Comparison of ENCODE assay signal across 10 cellular contexts in the genomic region with DNA sequence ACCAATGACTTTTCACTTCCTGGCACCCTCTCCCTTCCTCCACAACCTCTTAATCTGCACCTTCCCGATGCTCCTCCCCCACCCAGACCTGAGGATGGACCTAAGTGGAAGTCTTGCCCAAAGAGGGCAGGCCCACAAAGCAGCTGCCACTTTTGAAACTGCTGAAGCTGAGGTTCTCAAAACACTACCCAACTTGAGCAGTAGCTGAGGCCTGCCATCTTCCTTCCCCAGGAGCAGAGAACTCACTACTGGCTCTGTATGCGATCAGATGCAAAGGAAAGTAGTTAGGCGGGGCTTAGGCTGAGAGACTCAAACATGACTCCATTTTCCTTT. TPM values are rescaled to one million over a fixed set of nuclear protein-coding genes. Genes with fewer than 3 reads are reported as not detected.
A peak's percentile ranks its signal among the peaks of the same experiment; 100 is the strongest.
DNase-seq lines count a peak whose midpoint lies in the region; ATAC-seq and TF ChIP-seq lines count a peak whose summit lies in the region.
"Had no signal": no experiment of that assay in that cellular context is flagged by ENCODE, and none has a peak within 500 bp of the region (broad histone marks: within the 10 kb centered on the region; RNA-seq: fewer than 3 reads in every experiment).

No MANE protein-coding gene starts in this region.

- H3K27ac ChIP-seq in RWPE1 = peak overlapping the region; percentile 75
- H3K27ac ChIP-seq in stomach smooth muscle (ENCODE audit: low read length) = no peak overlapping the region

- peaks cover 14% of the 10 kb centered on the region for H3K4me1 Mint-ChIP-seq in T-helper 17 cell
- H3K4me1 Mint-ChIP-seq: mesothelial cell of epicardium had no signal

- H3K4me3 Mint-ChIP-seq in T-helper 17 cell = no peak overlapping the region
- H3K4me3 Mint-ChIP-seq: mesothelial cell of epicardium had no signal

- TF ChIP-seq CTCF in RWPE1 (conservative IDR thresholded peaks at IDR 0.05; ENCODE audit: low read depth) (no peak), fibroblast of villous mesenchyme (IDR thresholded peaks at IDR 0.05; ENCODE audit: insufficient read depth, low read depth, low read length) (no peak)

- H3K9me3 ChIP-seq in stomach smooth muscle (ENCODE audit: control insufficient read depth in 2 of 2, low read length in 2 of 2) = no peaks in the 10 kb centered on the region
- no peaks in the 10 kb centered on the region for H3K9me3 ChIP-seq in T-helper 17 cell (ENCODE audit: control insufficient read depth, low read length, poor library complexity, severe bottlenecking)

- no peaks in the 10 kb centered on the region for H3K36me3 Mint-ChIP-seq in T-helper 17 cell (ENCODE audit: low read depth)
- H3K36me3 Mint-ChIP-seq: mesothelial cell of epicardium had no signal

- POLR2A ChIA-PET in RWPE1 (lab: Yijun Ruan, JAX; ENCODE audit: low non-redundant PET) = no interaction called here

- H3K9ac ChIP-seq in stomach smooth muscle (ENCODE audit: low read length in 2 of 2) = peak overlapping the region; percentile 89

- ATAC-seq in T-helper 17 cell = no peak
- ATAC-seq in GM18870 (IDR thresholded peaks at IDR 0.05; ENCODE audit: unreplicated experiment) = no peak

- CTCF ChIA-PET in RWPE1 (lab: Yijun Ruan, JAX) = no interaction called here

- peak; percentile 16 for DNase-seq in activated CD4-positive, alpha-beta T cell treated with anti-CD3 and anti-CD28 coated beads for 48 hours
- no peak for DNase-seq in activated CD4-positive, alpha-beta T cell treated with anti-CD3 and anti-CD28 coated beads for 4 hours
- DNase-seq in RWPE1 (ENCODE audit: low spot score) = no peak
- DNase-seq in fibroblast of villous mesenchyme (ENCODE audit: low read depth) = no peak
- no peak for DNase-seq in T-helper 17 cell
- DNase-seq in EL = no peak
- DNase-seq: NCI-H345 had no signal

- H3K27me3 Mint-ChIP-seq in T-helper 17 cell = no peaks in the 10 kb centered on the region

- H3K4me1 ChIP-seq in stomach smooth muscle (ENCODE audit: control insufficient read depth, insufficient read depth, low read length) = peaks cover 29% of the 10 kb centered on the region

- no peaks in the 10 kb centered on the region for H3K27me3 ChIP-seq in stomach smooth muscle (ENCODE audit: control insufficient read depth in 1 of 2, insufficient read depth in 2 of 2, low read length in 2 of 2)

- no peak overlapping the region for H3K27ac Mint-ChIP-seq in T-helper 17 cell
- H3K27ac Mint-ChIP-seq: mesothelial cell of epicardium had no signal

- H3K36me3 ChIP-seq in stomach smooth muscle (ENCODE audit: control insufficient read depth in 2 of 2, insufficient read depth in 2 of 2, low read length in 2 of 2) = peaks cover 2 to 6% of the 10 kb centered on the region in 2 donors

- H3K4me3 ChIP-seq in fibroblast of villous mesenchyme (ENCODE audit: low read depth, low read length) = peak overlapping the region; percentile 99
- H3K4me3 ChIP-seq in stomach smooth muscle (ENCODE audit: low read length in 2 of 2) = peak overlapping the region; percentile 98 to 99

RNA-seq across cellular contexts. Expression of a gene that starts 1.5 kb away (rescaled TPM):
- 70.5 and 91.1 TPM in 2 replicates for total RNA-seq in fibroblast of villous mesenchyme
- 100 to 1,000 TPM; 154 to 177 TPM for total RNA-seq in T-helper 17 cell

RNA-seq across cellular contexts. Expression of a gene that starts 40.7 kb away (rescaled TPM):
- total RNA-seq in fibroblast of villous mesenchyme = not detected in 2 replicates
- total RNA-seq in T-helper 17 cell = not detected
- total RNA-seq: mesothelial cell of epicardium had no signal

RNA-seq across cellular contexts. Expression of a gene that starts 40.8 kb away (rescaled TPM):
- total RNA-seq in fibroblast of villous mesenchyme (not detected in 2 replicates), T-helper 17 cell (not detected)
- total RNA-seq: mesothelial cell of epicardium had no signal
